Comparison of ENCODE assay signal across 1 cellular context in the genomic region with DNA sequence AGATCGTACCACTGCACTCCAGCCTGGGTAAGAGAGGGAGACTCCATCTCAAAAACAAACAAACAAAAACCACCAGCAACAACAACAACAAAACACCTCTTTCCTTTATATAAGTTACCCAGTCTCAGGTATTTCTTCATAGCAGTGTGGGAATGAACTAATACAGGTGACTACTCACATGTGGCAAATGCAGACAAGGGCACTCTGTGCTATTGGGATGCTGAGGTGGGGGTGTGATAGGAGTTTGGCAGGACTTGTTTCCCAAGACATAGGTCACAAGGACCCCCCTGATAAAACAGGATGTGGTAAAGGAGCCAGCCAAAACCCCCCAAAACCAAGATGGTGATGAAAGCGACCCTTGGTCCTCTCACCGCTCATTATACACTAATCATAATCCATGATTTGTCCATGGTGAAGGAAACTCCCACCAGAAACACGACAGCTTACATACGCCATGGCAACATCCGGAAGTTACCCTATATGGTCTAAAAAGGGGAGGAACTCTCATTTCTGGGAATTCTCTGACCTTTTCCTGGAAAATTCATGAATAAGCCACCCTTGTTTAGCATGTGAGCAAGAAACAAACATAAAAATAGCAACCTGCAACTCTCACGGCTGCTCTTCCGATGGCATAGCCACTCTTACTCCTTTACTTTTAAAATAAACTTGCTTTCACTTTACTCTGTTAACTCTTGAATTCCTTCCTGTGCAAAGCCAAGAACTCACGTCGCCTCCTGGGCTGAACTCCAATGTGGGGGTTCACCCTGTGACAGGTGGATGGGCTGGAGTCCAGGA.
TF ChIP-seq lines count a peak whose summit lies in the region.

No MANE protein-coding gene starts in this region.

TF ChIP-seq in HepG2, 621 proteins besides CTCF, POLR2A, EP300 and RAD21:
- TF ChIP-seq, protein P1, sequence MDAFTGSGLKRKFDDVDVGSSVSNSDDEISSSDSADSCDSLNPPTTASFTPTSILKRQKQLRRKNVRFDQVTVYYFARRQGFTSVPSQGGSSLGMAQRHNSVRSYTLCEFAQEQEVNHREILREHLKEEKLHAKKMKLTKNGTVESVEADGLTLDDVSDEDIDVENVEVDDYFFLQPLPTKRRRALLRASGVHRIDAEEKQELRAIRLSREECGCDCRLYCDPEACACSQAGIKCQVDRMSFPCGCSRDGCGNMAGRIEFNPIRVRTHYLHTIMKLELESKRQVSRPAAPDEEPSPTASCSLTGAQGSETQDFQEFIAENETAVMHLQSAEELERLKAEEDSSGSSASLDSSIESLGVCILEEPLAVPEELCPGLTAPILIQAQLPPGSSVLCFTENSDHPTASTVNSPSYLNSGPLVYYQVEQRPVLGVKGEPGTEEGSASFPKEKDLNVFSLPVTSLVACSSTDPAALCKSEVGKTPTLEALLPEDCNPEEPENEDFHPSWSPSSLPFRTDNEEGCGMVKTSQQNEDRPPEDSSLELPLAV (CRISPR knock-in tag; conservative IDR thresholded peaks at IDR 0.05; ENCODE audit: low read depth), result no peak
- TF ChIP-seq SRF (IDR thresholded peaks at IDR 0.05; ENCODE audit: low read depth, low read length) (peak; percentile 53; the same call in 1 of the 2 replicates), CREM (IDR thresholded peaks at IDR 0.05) (no peak), CREM (CRISPR knock-in tag; IDR thresholded peaks at IDR 0.05) (no peak), FOXM1 (CRISPR knock-in tag; IDR thresholded peaks at IDR 0.05) (no peak)
